Comparison of ENCODE assay signal across 1 cellular context in the genomic region with DNA sequence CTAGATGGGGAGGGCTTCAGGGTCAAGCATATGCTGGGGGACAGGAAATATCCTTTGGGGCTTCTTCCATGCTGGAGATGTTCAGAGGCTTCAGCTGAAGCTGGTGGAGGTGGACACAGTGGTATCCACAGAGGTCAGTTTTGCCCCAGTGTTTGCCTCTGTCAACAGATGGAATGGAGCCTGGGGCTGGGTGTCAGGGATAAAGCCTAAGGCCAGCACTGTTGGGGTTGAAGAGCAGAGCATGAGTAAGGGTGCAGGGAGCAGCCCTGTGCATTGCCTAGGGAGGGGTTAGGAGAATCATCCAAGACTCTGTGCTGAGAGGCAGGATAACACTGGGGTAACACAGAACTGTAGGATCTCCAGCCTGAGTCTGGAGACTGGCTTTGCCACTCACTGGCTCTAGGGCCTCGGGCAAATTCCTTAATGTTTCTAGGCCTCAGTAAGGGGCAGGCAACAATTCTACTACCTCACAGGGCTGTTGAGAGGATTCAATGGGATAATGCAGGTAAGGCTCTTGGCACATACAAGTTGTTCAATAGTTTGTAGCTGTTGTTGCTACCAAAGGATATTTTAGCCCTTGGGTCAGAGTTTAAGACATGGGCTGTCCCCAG.
TF ChIP-seq lines count a peak whose summit lies in the region.

No MANE protein-coding gene starts in this region.

TF ChIP-seq in H1, 55 proteins besides CTCF, POLR2A, EP300 and RAD21:
- no peak for TF ChIP-seq KDM1A (IDR thresholded peaks at IDR 0.05; ENCODE audit: borderline replicate concordance, low read length)
- TF ChIP-seq TAF1 (IDR thresholded peaks at IDR 0.05; ENCODE audit: low read depth, low read length): no peak
- TF ChIP-seq POU5F1 (IDR thresholded peaks at IDR 0.05; ENCODE audit: low read depth, low read length): no peak
